14 cellular contexts compared by ENCODE assay signal in the genomic region with DNA sequence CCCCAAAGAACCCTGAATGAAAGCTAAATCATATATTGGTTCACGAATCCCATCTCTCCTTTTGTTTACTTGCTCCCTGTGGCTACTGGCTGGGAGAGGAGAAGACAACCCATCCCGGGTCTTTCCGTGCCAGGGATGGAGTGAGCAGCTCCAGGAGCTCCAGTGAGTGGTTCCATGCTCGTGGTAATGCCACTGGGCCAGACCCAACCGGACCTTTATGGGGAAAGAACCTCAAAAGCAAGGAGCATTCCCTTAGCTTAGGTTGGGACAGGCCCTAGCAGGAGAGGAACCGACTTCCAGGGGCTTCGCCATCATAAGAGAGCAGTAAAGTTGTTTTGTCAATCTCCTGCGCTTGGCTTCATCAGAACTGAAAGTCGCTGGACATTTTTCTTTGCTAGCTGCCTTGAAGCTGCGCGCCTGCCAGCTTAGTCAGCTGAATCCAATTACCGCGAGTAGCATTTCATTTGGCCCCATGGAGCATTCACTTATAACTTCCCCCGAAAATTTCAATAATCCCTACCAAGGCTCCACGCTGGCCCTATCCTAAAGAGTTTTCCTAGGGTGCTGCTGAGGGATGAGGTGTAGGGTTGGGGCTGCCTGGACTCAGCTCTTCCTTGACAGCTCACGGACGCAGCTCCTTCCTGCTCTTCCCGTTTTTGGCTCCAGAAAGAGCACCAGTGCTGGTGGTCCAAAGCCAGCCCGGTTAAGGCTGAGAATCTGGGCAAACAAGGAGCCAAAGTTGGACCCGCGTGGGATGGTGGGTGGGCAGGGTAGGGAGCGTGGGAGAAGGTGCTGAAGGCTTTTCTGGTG. TPM values are rescaled to one million over a fixed set of nuclear protein-coding genes. Genes with fewer than 3 reads are reported as not detected.
DNase-seq lines count a peak whose midpoint lies in the region; ATAC-seq and TF ChIP-seq lines count a peak whose summit lies in the region.
"Had no signal": no experiment of that assay in that cellular context is flagged by ENCODE, and none has a peak within 500 bp of the region (broad histone marks: within the 10 kb centered on the region; RNA-seq: fewer than 3 reads in every experiment).

No MANE protein-coding gene starts in this region.

- intact Hi-C loops in natural killer cell (cut with micrococcal nuclease): no loop called here

- DNase-seq in EH (ENCODE audit: low read depth) (peak; percentile 59), fibroblast of the aortic adventitia (ENCODE audit: low read depth) (peak; percentile 37), retina (peak; percentile 60), NCI-H774 (lab: John Stamatoyannopoulos, UW) (no peak), natural killer cell (no peak), NCI-H1417 (lab: John Stamatoyannopoulos, UW) (no peak)
- DNase-seq: GOT3; psoas muscle; stimulated activated naive CD8-positive, alpha-beta T cell treated with anti-CD3 and anti-CD28 coated beads, Interleukin-15, Interleukin-2, amounts not matched to agents 100 U/mL and 50 U/mL, for 24 hours had no signal

- peaks cover 13% of the 10 kb centered on the region for H3K36me3 Mint-ChIP-seq in natural killer cell

- no peak overlapping the region for H3K4me3 Mint-ChIP-seq in natural killer cell
- H3K4me3 Mint-ChIP-seq: central memory CD8-positive, alpha-beta T cell had no signal

- ATAC-seq in HG03095 (IDR thresholded peaks at IDR 0.05; ENCODE audit: unreplicated experiment) (no peak), natural killer cell (no peak)
- ATAC-seq: SK-N-SH treated with all-trans-retinoic acid at 6 μM for 48 hours; stimulated activated naive CD8-positive, alpha-beta T cell treated with anti-CD3 and anti-CD28 coated beads, Interleukin-15, Interleukin-2, amounts not matched to agents 100 U/mL and 50 U/mL, for 24 hours had no signal

- TF ChIP-seq CTCF in WI38 (IDR thresholded peaks at IDR 0.05; ENCODE audit: low read depth, low read length) (no peak), fibroblast of the aortic adventitia (IDR thresholded peaks at IDR 0.05; ENCODE audit: insufficient read depth, low read length) (no peak), natural killer cell (IDR thresholded peaks at IDR 0.05) (no peak)

- H3K4me3 ChIP-seq in WI38 (ENCODE audit: low read depth, low read length): 0 out of 2 replicates have a peak overlapping the region, but pooled peaks have one; percentile 5
- H3K4me3 ChIP-seq in fibroblast of the aortic adventitia (ENCODE audit: low read depth, low read length): no peak overlapping the region
- H3K4me3 ChIP-seq: psoas muscle had no signal

- H3K27ac Mint-ChIP-seq in natural killer cell: no peak overlapping the region

- H3K4me1 Mint-ChIP-seq in natural killer cell: peaks cover 0 to 13% of the 10 kb centered on the region in 2 donors

- H3K9me3 Mint-ChIP-seq in natural killer cell: peaks cover 0 to 2% of the 10 kb centered on the region in 2 donors
- H3K9me3 Mint-ChIP-seq: central memory CD8-positive, alpha-beta T cell had no signal

- H3K27me3 Mint-ChIP-seq in natural killer cell (ENCODE audit: low read depth in 2 of 2): peaks cover 68 to 69% of the 10 kb centered on the region in 2 donors

RNA-seq across cellular contexts. Expression of gene HOXD3, which starts 4.9 kb away (rescaled TPM):
- total RNA-seq in fibroblast of the aortic adventitia (ENCODE audit: low replicate concordance) (0.09 TPM in 1 of 2 replicates, not detected in the other), natural killer cell (not detected)
- total RNA-seq: mononuclear cell had no signal

RNA-seq across cellular contexts. Expression of gene HOXD4, which starts 10.7 kb away (rescaled TPM):
- total RNA-seq in fibroblast of the aortic adventitia (ENCODE audit: low replicate concordance): 1.1 TPM in 1 of 2 replicates, not detected in the other
- total RNA-seq in natural killer cell: not detected

RNA-seq across cellular contexts. Expression of gene HOXD1, which starts 26.4 kb away (rescaled TPM):
- total RNA-seq in fibroblast of the aortic adventitia (ENCODE audit: low replicate concordance): not detected in 2 replicates
- under 1 TPM in 1 of 3 donors, not detected in 2; 0.12 TPM for total RNA-seq in natural killer cell
- total RNA-seq: mononuclear cell had no signal

RNA-seq across cellular contexts. Expression of gene HOXD8, which starts 32.5 kb away (rescaled TPM):
- total RNA-seq in fibroblast of the aortic adventitia (ENCODE audit: low replicate concordance) (0.45 and 0.49 TPM in 2 replicates), natural killer cell (not detected)
- total RNA-seq: mononuclear cell had no signal

RNA-seq across cellular contexts. Expression of gene HOXD9, which starts 39.5 kb away (rescaled TPM):
- total RNA-seq in fibroblast of the aortic adventitia (ENCODE audit: low replicate concordance): not detected in 2 replicates
- not detected for total RNA-seq in natural killer cell
- total RNA-seq: mononuclear cell had no signal

Comparison
In these comparisons a context has a peak if more than half of its experiments do, and no peak if none do; other contexts are left out.
1. DNase-seq: peak in EH (single experiment), fibroblast of the aortic adventitia (single experiment) and retina (single experiment); none in NCI-H774 (single experiment), natural killer cell (single experiment) and NCI-H1417 (0 of 3).